8 cellular contexts compared by ENCODE assay signal in genomic region chr1:45011837-45012638, GRCh38. TPM values are rescaled to one million over a fixed set of nuclear protein-coding genes. Genes with fewer than 3 reads are reported as not detected.
A peak's percentile ranks its signal among the peaks of the same experiment; 100 is the strongest.
DNase-seq lines count a peak whose midpoint lies in the region; ATAC-seq and TF ChIP-seq lines count a peak whose summit lies in the region.

TSS of gene UROD (plus strand) at chr1:45012254. CDS start at chr1:45012266, 12 bp downstream.

- ATAC-seq in HG02678 (IDR thresholded peaks at IDR 0.05; ENCODE audit: unreplicated experiment) = peak; percentile 70
- ATAC-seq in activated naive CD8-positive, alpha-beta T cell treated with anti-CD3 and anti-CD28 coated beads, Interleukin-2, amount 50 U/mL, for 24 hours = peak; percentile 63

- WGBS in tibial nerve, 2 donors = 1% methylated on average over 20 to 21 of the region's 21 CpGs

- H3K4me1 Mint-ChIP-seq in activated naive CD8-positive, alpha-beta T cell treated with anti-CD3 and anti-CD28 coated beads, Interleukin-2, amount 50 U/mL, for 24 hours = peaks cover 40% of the 10 kb centered on the region

- H3K4me3 ChIP-seq in GM08714 (ENCODE audit: low read length) = peak within 1 kb of the TSS; percentile 90
- H3K4me3 ChIP-seq in cardiac muscle cell = peak within 1 kb of the TSS; percentile 67
- peak within 1 kb of the TSS; percentile 87 for H3K4me3 ChIP-seq in parathyroid adenoma (ENCODE audit: low read depth, low read length)
- peak within 1 kb of the TSS; percentile 61 to 98 (median 87) for H3K4me3 ChIP-seq in tibial nerve

- H3K79me2 ChIP-seq in parathyroid adenoma = no peaks in the 10 kb centered on the region

- peaks cover 13% of the 10 kb centered on the region for H3K4me1 ChIP-seq in cardiac muscle cell (ENCODE audit: low read depth)
- H3K4me1 ChIP-seq in parathyroid adenoma = peaks cover 4% of the 10 kb centered on the region
- H3K4me1 ChIP-seq in tibial nerve = peaks cover 0 to 52% (median 33%) of the 10 kb centered on the region in 4 donors

- TF ChIP-seq EP300 in tibial nerve (IDR thresholded peaks at IDR 0.05) = peak; percentile 60 to 87

- peak within 1 kb of the TSS; percentile 37 for H3K9ac ChIP-seq in parathyroid adenoma

- peak within 1 kb of the TSS; percentile 90 for H2AFZ ChIP-seq in parathyroid adenoma

- TF ChIP-seq POLR2A in tibial nerve (IDR thresholded peaks at IDR 0.05) = peak in 1 of 2 donors; percentile 50

- TF ChIP-seq CTCF in cardiac muscle cell (IDR thresholded peaks at IDR 0.05; ENCODE audit: low read depth, low read length) = no peak
- TF ChIP-seq CTCF in parathyroid adenoma (IDR thresholded peaks at IDR 0.05) = no peak
- TF ChIP-seq CTCF in tibial nerve (IDR thresholded peaks at IDR 0.05) = peak in 1 of 5 experiments; percentile 37

- H3K4me3 Mint-ChIP-seq in activated naive CD8-positive, alpha-beta T cell treated with anti-CD3 and anti-CD28 coated beads, Interleukin-2, amount 50 U/mL, for 24 hours = peak within 1 kb of the TSS; percentile 84

- peaks cover 25% of the 10 kb centered on the region for H3K36me3 Mint-ChIP-seq in activated naive CD8-positive, alpha-beta T cell treated with anti-CD3 and anti-CD28 coated beads, Interleukin-2, amount 50 U/mL, for 24 hours (ENCODE audit: low read depth)

- peak within 1 kb of the TSS; percentile 89 for H3K27ac Mint-ChIP-seq in activated naive CD8-positive, alpha-beta T cell treated with anti-CD3 and anti-CD28 coated beads, Interleukin-2, amount 50 U/mL, for 24 hours

- peak within 1 kb of the TSS; percentile 99 for H3K4me2 ChIP-seq in parathyroid adenoma (ENCODE audit: low read length)

- peak within 1 kb of the TSS; percentile 87 for H3K27ac ChIP-seq in cardiac muscle cell
- peak within 1 kb of the TSS; percentile 55 for H3K27ac ChIP-seq in parathyroid adenoma
- H3K27ac ChIP-seq in tibial nerve = peak within 1 kb of the TSS; percentile 54 to 91 (median 88)

- H3K27me3 ChIP-seq in cardiac muscle cell (no peaks in the 10 kb centered on the region), parathyroid adenoma (ENCODE audit: control insufficient read depth, insufficient read depth, low read length) (no peaks in the 10 kb centered on the region), tibial nerve (no peaks in the 10 kb centered on the region)

- peak; percentile 93 for DNase-seq in NCI-H128 (lab: John Stamatoyannopoulos, UW; ENCODE audit: unreplicated experiment)
- DNase-seq in SW480 (ENCODE audit: low spot score) = peak; percentile 98
- DNase-seq in activated naive CD8-positive, alpha-beta T cell treated with anti-CD3 and anti-CD28 coated beads, Interleukin-2, amount 50 U/mL, for 24 hours = peak; percentile 92
- peak; percentile 97 to 98 for DNase-seq in cardiac muscle cell (ENCODE audit: low read depth in 1 of 2, low spot score in 1 of 2)
- DNase-seq in tibial nerve (ENCODE audit: low spot score in 2 of 2) = peak; percentile 84 to 92

- H3K36me3 ChIP-seq in cardiac muscle cell = peaks cover 7% of the 10 kb centered on the region
- no peaks in the 10 kb centered on the region for H3K36me3 ChIP-seq in parathyroid adenoma (ENCODE audit: control insufficient read depth, insufficient read depth, low read length)
- peaks cover 0 to 42% (median 11%) of the 10 kb centered on the region in 3 donors for H3K36me3 ChIP-seq in tibial nerve

- H3K9me3 ChIP-seq in cardiac muscle cell (ENCODE audit: low read depth) = no peaks in the 10 kb centered on the region
- no peaks in the 10 kb centered on the region for H3K9me3 ChIP-seq in parathyroid adenoma (ENCODE audit: control insufficient read depth, low read length)
- no peaks in the 10 kb centered on the region for H3K9me3 ChIP-seq in tibial nerve

- H3K27me3 Mint-ChIP-seq in activated naive CD8-positive, alpha-beta T cell treated with anti-CD3 and anti-CD28 coated beads, Interleukin-2, amount 50 U/mL, for 24 hours = no peaks in the 10 kb centered on the region

- no peaks in the 10 kb centered on the region for H3K9me3 Mint-ChIP-seq in activated naive CD8-positive, alpha-beta T cell treated with anti-CD3 and anti-CD28 coated beads, Interleukin-2, amount 50 U/mL, for 24 hours

RNA-seq across cellular contexts. Expression of gene UROD, which starts in this region (rescaled TPM):
- total RNA-seq in cardiac muscle cell = 110 and 142 TPM in 2 replicates
- 200 and 237 TPM in 2 replicates for polyA plus RNA-seq in cardiac muscle cell
- total RNA-seq in tibial nerve = 10 to 100 TPM; 53.1 to 95.1 (median 62.1) TPM

Comparison
In these comparisons a context has a peak if more than half of its experiments do, and no peak if none do; other contexts are left out.
1. Peak in every context shown above with its lines: DNase-seq, ATAC-seq, H3K4me3 ChIP-seq and H3K27ac ChIP-seq.